ENCODE assay signal across 25 cellular contexts in the genomic region with DNA sequence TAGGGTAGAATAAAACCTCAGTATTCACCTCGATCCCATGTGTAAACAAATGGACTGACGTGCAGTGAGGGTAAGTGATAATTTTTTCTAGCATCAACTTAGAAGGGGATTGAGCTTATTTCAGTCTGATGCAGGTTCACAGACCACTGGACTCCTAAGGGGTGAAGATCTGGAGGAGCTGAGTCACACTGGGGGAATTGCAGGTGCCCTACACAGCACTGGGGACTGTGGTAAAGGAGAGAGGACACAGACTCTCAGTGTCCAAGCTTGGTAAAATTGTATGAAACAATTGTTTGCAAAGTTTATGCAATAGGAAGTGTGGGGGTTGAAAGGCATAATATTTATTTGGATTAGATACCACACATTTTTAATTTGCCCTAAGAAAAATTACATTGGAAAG.
"Had no signal": no experiment of that assay in that cellular context is flagged by ENCODE, and none has a peak within 500 bp of the region (broad histone marks: within the 10 kb centered on the region; RNA-seq: fewer than 3 reads in every experiment).

No MANE protein-coding gene starts in this region.

- H3K9me3 ChIP-seq: esophagus muscularis mucosa, gastroesophageal sphincter, heart left ventricle, prostate gland, transverse colon, upper lobe of right lung had no signal

- H3K36me3 Mint-ChIP-seq: neural progenitor cell; stimulated activated memory B cell treated with anti-CD40 and anti-IgM and Interleukin-4, amounts not matched to agents 10 μg/mL and 1 μg/mL and 100 μg/mL, for 72 hours had no signal

- H3K27ac ChIP-seq: coronary artery, esophagus muscularis mucosa, foreskin keratinocyte, gastroesophageal sphincter, heart left ventricle, hepatocyte, neural progenitor cell, prostate gland, skin epidermis, spleen, transverse colon, upper lobe of right lung had no signal

- H3K9me3 Mint-ChIP-seq: nephron had no signal

- H2AFZ ChIP-seq: hepatocyte, neural progenitor cell had no signal

- DNase-seq: dermis blood vessel endothelial cell; effector memory CD4-positive, alpha-beta T cell; foreskin keratinocyte; heart left ventricle; kidney; mesendoderm; midbrain; naive thymus-derived CD4-positive, alpha-beta T cell; right cardiac atrium; spleen; stimulated activated CD4-positive, alpha-beta T cell treated with anti-CD3 and anti-CD28 coated beads, Interleukin-4, amount 100 ng/mL, for 4 hours; transverse colon; upper lobe of right lung had no signal

- H3K9ac ChIP-seq: neural progenitor cell had no signal

- ATAC-seq: foreskin keratinocyte; gastroesophageal sphincter; heart left ventricle; left lobe of liver; naive thymus-derived CD4-positive, alpha-beta T cell; right cardiac atrium; stimulated activated memory B cell treated with anti-CD40 and anti-IgM and Interleukin-4, amounts not matched to agents 10 μg/mL and 1 μg/mL and 100 μg/mL, for 72 hours; upper lobe of right lung had no signal

- H3K79me2 ChIP-seq: hepatocyte had no signal

- H3K4me1 ChIP-seq: esophagus muscularis mucosa, foreskin keratinocyte, gastroesophageal sphincter, heart left ventricle, prostate gland, spleen, transverse colon, upper lobe of right lung had no signal

- H3K27me3 ChIP-seq: esophagus muscularis mucosa, foreskin keratinocyte, gastroesophageal sphincter, heart left ventricle, hepatocyte, neural progenitor cell, spleen, transverse colon, upper lobe of right lung had no signal

- H3K36me3 ChIP-seq: esophagus muscularis mucosa, gastroesophageal sphincter, heart left ventricle, neural progenitor cell, prostate gland, spleen, transverse colon, upper lobe of right lung had no signal

- H3K4me3 Mint-ChIP-seq: naive thymus-derived CD4-positive, alpha-beta T cell; nephron; neural progenitor cell; stimulated activated memory B cell treated with anti-CD40 and anti-IgM and Interleukin-4, amounts not matched to agents 10 μg/mL and 1 μg/mL and 100 μg/mL, for 72 hours; stimulated activated naive CD8-positive, alpha-beta T cell treated with anti-CD3 and anti-CD28 coated beads, Interleukin-15, Interleukin-2, amounts not matched to agents 100 ng/mL and 50 ng/mL, for 24 hours had no signal

- H3K4me3 ChIP-seq: coronary artery, esophagus muscularis mucosa, gastroesophageal sphincter, heart left ventricle, hepatocyte, lung, neural progenitor cell, prostate gland, skin epidermis, spleen, transverse colon, upper lobe of right lung had no signal

- H3K4me2 ChIP-seq: hepatocyte, neural progenitor cell had no signal

- H3K4me1 Mint-ChIP-seq: naive thymus-derived CD4-positive, alpha-beta T cell; neural progenitor cell had no signal

- H3K27me3 Mint-ChIP-seq: naive thymus-derived CD4-positive, alpha-beta T cell; stimulated activated memory B cell treated with anti-CD40 and anti-IgM and Interleukin-4, amounts not matched to agents 10 μg/mL and 1 μg/mL and 100 μg/mL, for 72 hours; stimulated activated naive CD8-positive, alpha-beta T cell treated with anti-CD3 and anti-CD28 coated beads, Interleukin-15, Interleukin-2, amounts not matched to agents 100 ng/mL and 50 ng/mL, for 24 hours had no signal

- H3K27ac Mint-ChIP-seq: naive thymus-derived CD4-positive, alpha-beta T cell; nephron; neural progenitor cell; stimulated activated memory B cell treated with anti-CD40 and anti-IgM and Interleukin-4, amounts not matched to agents 10 μg/mL and 1 μg/mL and 100 μg/mL, for 72 hours; stimulated activated naive CD8-positive, alpha-beta T cell treated with anti-CD3 and anti-CD28 coated beads, Interleukin-15, Interleukin-2, amounts not matched to agents 100 ng/mL and 50 ng/mL, for 24 hours had no signal
